26 cellular contexts compared by ENCODE assay signal in genomic region chr19:7769171-7769570, GRCh38. TPM values are rescaled to one million over a fixed set of nuclear protein-coding genes. Genes with fewer than 3 reads are reported as not detected.
"Had no signal": no experiment of that assay in that cellular context is flagged by ENCODE, and none has a peak within 500 bp of the region (broad histone marks: within the 10 kb centered on the region; RNA-seq: fewer than 3 reads in every experiment).

No MANE protein-coding gene starts in this region.

- H3K4me3 ChIP-seq: cardiac muscle cell, Peyer's patch, SJCRH30 had no signal

- H3K4me3 Mint-ChIP-seq: activated CD4-positive, alpha-beta T cell treated with anti-CD3 and anti-CD28 coated beads, Interleukin-2, amount 10 ng/mL, durations not matched to agents 24 days and 14 days; activated CD8-positive, alpha-beta memory T cell treated with anti-CD3 and anti-CD28 coated beads, Interleukin-2, amount 10 ng/mL, durations not matched to agents 7 days and 5 days; activated naive CD4-positive, alpha-beta T cell treated with anti-CD3 and anti-CD28 coated beads, Interleukin-2, amount 10 ng/mL, durations not matched to agents 7 days and 5 days; activated naive CD8-positive, alpha-beta T cell treated with anti-CD3 and anti-CD28 coated beads for 36 hours; activated T-cell treated with anti-CD3 and anti-CD28 coated beads, Interleukin-2, amount 50 U/mL, for 4 hours; activated T-helper 17 cell treated with anti-CD3 and anti-CD28 coated beads, Interleukin-2, amount 50 U/mL, for 72 hours; WTC11 had no signal

- H3K27ac ChIP-seq: brain microvascular endothelial cell, cardiac muscle cell, Peyer's patch, RWPE1, SJCRH30 had no signal

- H3K27me3 ChIP-seq: brain microvascular endothelial cell, Peyer's patch, SJCRH30 had no signal

- H3K9me3 ChIP-seq: Peyer's patch, SJCRH30, SK-N-SH had no signal

- H3K4me1 ChIP-seq: Peyer's patch, SJCRH30 had no signal

- H3K36me3 Mint-ChIP-seq: activated CD8-positive, alpha-beta memory T cell treated with anti-CD3 and anti-CD28 coated beads, Interleukin-2, amount 10 ng/mL, durations not matched to agents 7 days and 5 days; activated naive CD4-positive, alpha-beta T cell treated with anti-CD3 and anti-CD28 coated beads, Interleukin-2, amount 10 ng/mL, durations not matched to agents 7 days and 5 days; activated naive CD8-positive, alpha-beta T cell treated with anti-CD3 and anti-CD28 coated beads for 36 hours; WTC11 had no signal

- H3K27ac Mint-ChIP-seq: activated CD4-positive, alpha-beta T cell treated with anti-CD3 and anti-CD28 coated beads, Interleukin-2, amount 10 ng/mL, durations not matched to agents 24 days and 14 days; activated CD8-positive, alpha-beta memory T cell treated with anti-CD3 and anti-CD28 coated beads, Interleukin-2, amount 10 ng/mL, durations not matched to agents 7 days and 5 days; activated naive CD4-positive, alpha-beta T cell treated with anti-CD3 and anti-CD28 coated beads, Interleukin-2, amount 10 ng/mL, durations not matched to agents 7 days and 5 days; activated naive CD8-positive, alpha-beta T cell treated with anti-CD3 and anti-CD28 coated beads for 36 hours; activated T-helper 17 cell treated with anti-CD3 and anti-CD28 coated beads, Interleukin-2, amount 50 U/mL, for 72 hours; WTC11 had no signal

- H3K9me3 Mint-ChIP-seq: activated naive CD4-positive, alpha-beta T cell treated with anti-CD3 and anti-CD28 coated beads, Interleukin-2, amount 10 ng/mL, durations not matched to agents 7 days and 5 days; activated T-cell treated with anti-CD3 and anti-CD28 coated beads, Interleukin-2, amount 50 U/mL, for 4 hours; activated T-helper 17 cell treated with anti-CD3 and anti-CD28 coated beads, Interleukin-2, amount 50 U/mL, for 72 hours; WTC11 had no signal

- H3K36me3 ChIP-seq: brain microvascular endothelial cell, cardiac muscle cell, Peyer's patch, SJCRH30 had no signal

- DNase-seq: activated CD4-positive, alpha-beta T cell treated with anti-CD3 and anti-CD28 coated beads, Interleukin-2, amount 10 ng/mL, durations not matched to agents 24 days and 14 days; activated CD4-positive, alpha-beta T cell treated with anti-CD3 and anti-CD28 coated beads, Interleukin-2, amount 50 U/mL, for 48 hours; activated CD4-positive, CD25-positive, alpha-beta regulatory T cell treated with anti-CD3 and anti-CD28 coated beads, Interleukin-2, amount 50 U/mL, for 72 hours; activated CD8-positive, alpha-beta memory T cell treated with anti-CD3 and anti-CD28 coated beads, Interleukin-2, amount 10 ng/mL, durations not matched to agents 7 days and 5 days; activated gamma-delta T cell; activated naive CD4-positive, alpha-beta T cell treated with anti-CD3 and anti-CD28 coated beads, Interleukin-2, amount 10 ng/mL, durations not matched to agents 7 days and 5 days; activated naive CD8-positive, alpha-beta T cell treated with anti-CD3 and anti-CD28 coated beads for 36 hours; activated T-cell treated with anti-CD3 and anti-CD28 coated beads, Interleukin-2, amount 50 U/mL, for 4 hours; brain microvascular endothelial cell; Kasumi-1; KBM-7; NCI-H1105 treated with DMSO at 0.1 percent for 48 hours; NCI-H146; NCI-H2029; NCI-H2107; NCI-H510A treated with DMSO at 0.1 percent for 48 hours; Peyer's patch; Right ventricle myocardium superior; SJCRH30; SK-N-SH; T-helper 1 cell had no signal

- H3K4me2 ChIP-seq: SK-N-SH had no signal

RNA-seq across cellular contexts. Expression of gene CLEC4M, which starts 6.1 kb away (rescaled TPM):
- total RNA-seq: activated CD4-positive, alpha-beta T cell treated with anti-CD3 and anti-CD28 coated beads, Interleukin-2, amount 10 ng/mL, durations not matched to agents 24 days and 14 days; activated CD8-positive, alpha-beta memory T cell treated with anti-CD3 and anti-CD28 coated beads, Interleukin-2, amount 10 ng/mL, durations not matched to agents 7 days and 5 days; activated naive CD8-positive, alpha-beta T cell treated with anti-CD3 and anti-CD28 coated beads for 36 hours; activated T-cell treated with anti-CD3 and anti-CD28 coated beads, Interleukin-2, amount 50 U/mL, for 4 hours; activated T-helper 17 cell treated with anti-CD3 and anti-CD28 coated beads, Interleukin-2, amount 50 U/mL, for 72 hours; Peyer's patch; Right ventricle myocardium superior; SJCRH30; T-helper 2 cell treated with Interferon-gamma antibody and Interleukin-4, amounts not matched to agents 100 ng/mL and 5 ng/mL, for 36 hours; WTC11 had no signal

RNA-seq across cellular contexts. Expression of gene CD209, which starts 21.8 kb away (rescaled TPM):
- total RNA-seq: activated CD4-positive, alpha-beta T cell treated with anti-CD3 and anti-CD28 coated beads, Interleukin-2, amount 10 ng/mL, durations not matched to agents 24 days and 14 days; activated CD8-positive, alpha-beta memory T cell treated with anti-CD3 and anti-CD28 coated beads, Interleukin-2, amount 10 ng/mL, durations not matched to agents 7 days and 5 days; activated naive CD8-positive, alpha-beta T cell treated with anti-CD3 and anti-CD28 coated beads for 36 hours; activated T-cell treated with anti-CD3 and anti-CD28 coated beads, Interleukin-2, amount 50 U/mL, for 4 hours; activated T-helper 17 cell treated with anti-CD3 and anti-CD28 coated beads, Interleukin-2, amount 50 U/mL, for 72 hours; cardiac muscle cell; SJCRH30; T-helper 2 cell treated with Interferon-gamma antibody and Interleukin-4, amounts not matched to agents 100 ng/mL and 5 ng/mL, for 36 hours; WTC11 had no signal

RNA-seq across cellular contexts. Expression of gene CLEC4G, which starts 37.3 kb away (rescaled TPM):
- total RNA-seq: activated CD4-positive, alpha-beta T cell treated with anti-CD3 and anti-CD28 coated beads, Interleukin-2, amount 10 ng/mL, durations not matched to agents 24 days and 14 days; activated CD8-positive, alpha-beta memory T cell treated with anti-CD3 and anti-CD28 coated beads, Interleukin-2, amount 10 ng/mL, durations not matched to agents 7 days and 5 days; activated naive CD8-positive, alpha-beta T cell treated with anti-CD3 and anti-CD28 coated beads for 36 hours; activated T-cell treated with anti-CD3 and anti-CD28 coated beads, Interleukin-2, amount 50 U/mL, for 4 hours; activated T-helper 17 cell treated with anti-CD3 and anti-CD28 coated beads, Interleukin-2, amount 50 U/mL, for 72 hours; cardiac muscle cell; SJCRH30; T-helper 2 cell treated with Interferon-gamma antibody and Interleukin-4, amounts not matched to agents 100 ng/mL and 5 ng/mL, for 36 hours had no signal
